Comparison of ENCODE assay signal across 8 cellular contexts in genomic region chr3:133413166-133414020, GRCh38. TPM values are rescaled to one million over a fixed set of nuclear protein-coding genes. Genes with fewer than 3 reads are reported as not detected.
DNase-seq lines count a peak whose midpoint lies in the region; ATAC-seq and TF ChIP-seq lines count a peak whose summit lies in the region.

No MANE protein-coding gene starts in this region.

- H3K4me3 ChIP-seq in LNCaP clone FGC (ENCODE audit: low read depth, low read length) (no peak overlapping the region), body of pancreas (no peak overlapping the region), tibial artery (peak overlapping the region in 1 of 2 donors; percentile 24)
- no peak overlapping the region for H3K4me3 ChIP-seq in naive thymus-derived CD4-positive, alpha-beta T cell (ENCODE audit: low read length)

- H3K36me3 Mint-ChIP-seq in CD14-positive monocyte: no peaks in the 10 kb centered on the region
- H3K36me3 Mint-ChIP-seq in naive thymus-derived CD4-positive, alpha-beta T cell: no peaks in the 10 kb centered on the region

- peak overlapping the region in 6 of 7 donors; percentile 0 to 58 (median 15) for H3K27ac Mint-ChIP-seq in CD14-positive monocyte
- peak overlapping the region in 3 of 9 donors; percentile 7 to 29 (median 27) for H3K27ac Mint-ChIP-seq in naive thymus-derived CD4-positive, alpha-beta T cell

- H3K27me3 Mint-ChIP-seq in CD14-positive monocyte (ENCODE audit: low read depth in 3 of 3): peaks cover 6 to 14% (median 10%) of the 10 kb centered on the region in 3 donors
- peaks cover 0 to 17% (median 0%) of the 10 kb centered on the region in 5 donors for H3K27me3 Mint-ChIP-seq in naive thymus-derived CD4-positive, alpha-beta T cell

- CTCF ChIA-PET in naive thymus-derived CD4-positive, alpha-beta T cell (lab: Charles Lee): interaction anchor here (0.6 kb wide), 1 partner anchor 8 kb away, joined by 3 read pairs; no protein-coding TSS in a partner anchor

- ATAC-seq in body of pancreas (peak; percentile 65), GM18858 (IDR thresholded peaks at IDR 0.05; ENCODE audit: unreplicated experiment) (no peak), GM21515 (IDR thresholded peaks at IDR 0.05; ENCODE audit: unreplicated experiment) (no peak)
- ATAC-seq in naive thymus-derived CD4-positive, alpha-beta T cell: peak; percentile 47

- POLR2A ChIA-PET in naive thymus-derived CD4-positive, alpha-beta T cell (lab: Charles Lee): no interaction called here

- H3K36me3 ChIP-seq in body of pancreas (replicated peaks in 1 of 2; ENCODE audit: insufficient read depth in 1 of 2, low read depth in 2 of 2) (no peaks in the 10 kb centered on the region), tibial artery (no peaks in the 10 kb centered on the region)
- H3K36me3 ChIP-seq in naive thymus-derived CD4-positive, alpha-beta T cell (ENCODE audit: control insufficient read depth in 2 of 3, insufficient read depth in 3 of 3, low read length in 3 of 3): no peaks in the 10 kb centered on the region

- H3K9me3 ChIP-seq in body of pancreas (no peaks in the 10 kb centered on the region), tibial artery (no peaks in the 10 kb centered on the region)
- H3K9me3 ChIP-seq in naive thymus-derived CD4-positive, alpha-beta T cell (ENCODE audit: control insufficient read depth in 2 of 3, low read length in 3 of 3): no peaks in the 10 kb centered on the region

- TF ChIP-seq POLR2A in body of pancreas (IDR thresholded peaks at IDR 0.05): no peak

- TF ChIP-seq CTCF in CD14-positive monocyte (IDR thresholded peaks at IDR 0.05): no peak
- no peak for TF ChIP-seq CTCF in LNCaP clone FGC (IDR thresholded peaks at IDR 0.05; ENCODE audit: control insufficient read depth, extremely low read depth, insufficient read depth)
- TF ChIP-seq CTCF in body of pancreas (IDR thresholded peaks at IDR 0.05): no peak
- TF ChIP-seq CTCF in tibial artery (IDR thresholded peaks at IDR 0.05): no peak

- DNase-seq in CD14-positive monocyte (ENCODE audit: low spot score) (no peak), LNCaP clone FGC (ENCODE audit: low read depth) (peak; percentile 56), body of pancreas (peak in 2 of 4 donors; percentile 22), tibial artery (no peak)
- DNase-seq in naive thymus-derived CD4-positive, alpha-beta T cell: no peak
- DNase-seq in activated T-cell treated with anti-CD3 and anti-CD28 coated beads, Interleukin-2, amount 50 U/mL, for 1 hour: no peak

- H3K4me3 Mint-ChIP-seq in CD14-positive monocyte: no peak overlapping the region
- H3K4me3 Mint-ChIP-seq in naive thymus-derived CD4-positive, alpha-beta T cell: peak overlapping the region in 6 of 10 donors; percentile 3 to 47 (median 20)

- no peaks in the 10 kb centered on the region for H3K4me1 Mint-ChIP-seq in CD14-positive monocyte
- peaks cover 0 to 17% (median 10%) of the 10 kb centered on the region in 7 donors for H3K4me1 Mint-ChIP-seq in naive thymus-derived CD4-positive, alpha-beta T cell

- H3K9me3 Mint-ChIP-seq in CD14-positive monocyte: no peaks in the 10 kb centered on the region
- peaks cover 0 to 5% (median 0%) of the 10 kb centered on the region in 11 donors for H3K9me3 Mint-ChIP-seq in naive thymus-derived CD4-positive, alpha-beta T cell

- peak overlapping the region in 1 of 4 donors; percentile 36 for H3K27ac ChIP-seq in body of pancreas
- H3K27ac ChIP-seq in naive thymus-derived CD4-positive, alpha-beta T cell (ENCODE audit: low read depth, low read length): no peak overlapping the region
- H3K27ac ChIP-seq in tibial artery: no peak overlapping the region

- peaks cover 7% of the 10 kb centered on the region for H3K4me1 ChIP-seq in body of pancreas
- H3K4me1 ChIP-seq in naive thymus-derived CD4-positive, alpha-beta T cell (ENCODE audit: control insufficient read depth in 2 of 2, insufficient read depth in 2 of 2, low read length in 2 of 2): no peaks in the 10 kb centered on the region
- peaks cover 0 to 11% (median 4%) of the 10 kb centered on the region in 4 donors for H3K4me1 ChIP-seq in tibial artery

- WGBS in body of pancreas, 2 donors: 28 to 29% methylated on average over 17 of the region's 17 CpGs

- intact Hi-C loops in CD14-positive monocyte (cut with micrococcal nuclease): no loop called here
- intact Hi-C loops in body of pancreas (cut with DNase I): loop anchor here (10.0 kb wide), 1 partner anchor 679 kb away; no protein-coding TSS in a partner anchor
- intact Hi-C loops in naive thymus-derived CD4-positive, alpha-beta T cell (cut with micrococcal nuclease): no loop called here
- intact Hi-C loops in tibial artery (cut with DNase I; ENCODE audit: low total_unique reads): no loop called here

- H3K27me3 ChIP-seq in body of pancreas (no peaks in the 10 kb centered on the region), tibial artery (peaks cover 0 to 11% of the 10 kb centered on the region in 2 donors)
- no peaks in the 10 kb centered on the region for H3K27me3 ChIP-seq in naive thymus-derived CD4-positive, alpha-beta T cell (ENCODE audit: control insufficient read depth in 2 of 2, insufficient read depth in 2 of 2, low read length in 2 of 2)

RNA-seq across cellular contexts. Expression of gene BFSP2, which starts 13.5 kb away (rescaled TPM):
- polyA plus RNA-seq in CD14-positive monocyte: not detected
- not detected for total RNA-seq in body of pancreas
- not detected for total RNA-seq in naive thymus-derived CD4-positive, alpha-beta T cell
- under 1 TPM in 1 of 2 donors, not detected in 1; 0.72 TPM for polyA plus RNA-seq in naive thymus-derived CD4-positive, alpha-beta T cell

Comparison
In these comparisons a context has a peak if more than half of its experiments do, and no peak if none do; other contexts are left out.
1. H3K4me3 Mint-ChIP-seq: peak in naive thymus-derived CD4-positive, alpha-beta T cell (6 of 10); none in CD14-positive monocyte (0 of 2).
2. ATAC-seq: peak in body of pancreas (single experiment) and naive thymus-derived CD4-positive, alpha-beta T cell (single experiment); none in GM18858 (single experiment) and GM21515 (single experiment).